In genomic region chr19:40273469-40274360, GRCh38 we compare ENCODE assay signal across 9 cellular contexts. TPM values are rescaled to one million over a fixed set of nuclear protein-coding genes. Genes with fewer than 3 reads are reported as not detected.
DNase-seq lines count a peak whose midpoint lies in the region; ATAC-seq, FAIRE-seq and TF ChIP-seq lines count a peak whose summit lies in the region.
"Had no signal": no experiment of that assay in that cellular context is flagged by ENCODE, and none has a peak within 500 bp of the region (broad histone marks: within the 10 kb centered on the region; RNA-seq: fewer than 3 reads in every experiment).

No MANE protein-coding gene starts in this region.

- H2BK120ac ChIP-seq in H9 (ENCODE audit: low read depth, low read length, poor library complexity, severe bottlenecking) = no peak overlapping the region

- H3K4me2 ChIP-seq in BLaER1 (peak overlapping the region; percentile 94), H9 (ENCODE audit: insufficient read depth, insufficient read length, low read length) (no peak overlapping the region)

- peaks cover 3% of the 10 kb centered on the region for H3K79me1 ChIP-seq in H9 (ENCODE audit: insufficient read depth, low read depth, low read length, poor library complexity, severe bottlenecking)

- WGBS in H9 (ENCODE audit: extremely low coverage, insufficient read length, low lambda C conversion rate) = no CpG with 5 or more reads among the region's 14 CpGs

- H2AK5ac ChIP-seq in H9 (ENCODE audit: insufficient read length, low read length) = no peak overlapping the region

- H4K20me1 ChIP-seq in BLaER1 = peaks cover 98% of the 10 kb centered on the region
- no peaks in the 10 kb centered on the region for H4K20me1 ChIP-seq in H9 (ENCODE audit: control insufficient read depth, insufficient read depth, insufficient read length)

- no peak for FAIRE-seq in GM12891 (lab: Jason Lieb, UNC)

- H3K27me3 Mint-ChIP-seq in H9 (ENCODE audit: low read depth) = peaks cover 1% of the 10 kb centered on the region; the same call in 1 of the 2 replicates
- H3K27me3 Mint-ChIP-seq in naive thymus-derived CD8-positive, alpha-beta T cell = no peaks in the 10 kb centered on the region

- H4K91ac ChIP-seq in H9 (ENCODE audit: insufficient read length, low read depth, low read length) = no peak overlapping the region

- POLR2A ChIA-PET in naive thymus-derived CD8-positive, alpha-beta T cell (lab: Charles Lee) = interaction anchor here (2.6 kb wide), 1 partner anchor 12 kb away, joined by 22 read pairs; the partner anchor contains the start of gene AKT2

- no peak overlapping the region for H4K5ac ChIP-seq in H9 (ENCODE audit: insufficient read length, low read depth, low read length)

- H2BK20ac ChIP-seq in H9 (ENCODE audit: low read depth, low read length, poor library complexity, severe bottlenecking) = no peak overlapping the region

- H3K56ac ChIP-seq in H9 (ENCODE audit: insufficient read length, low read depth, low read length) = no peak overlapping the region

- H3K4me3 Mint-ChIP-seq in H9 = no peak overlapping the region; a peak in 2 of 5 replicates
- peak overlapping the region in 9 of 10 donors; percentile 54 to 83 (median 75) for H3K4me3 Mint-ChIP-seq in naive thymus-derived CD8-positive, alpha-beta T cell

- no peak overlapping the region for H2BK15ac ChIP-seq in H9 (ENCODE audit: low read depth, low read length)

- H3K36me3 Mint-ChIP-seq in H9 (ENCODE audit: insufficient read depth in 1 of 3, low read depth in 3 of 3) = peaks cover 0 to 5% (median 5%) of the 10 kb centered on the region in 3 experiments; a peak in 4 of 7 replicates
- peaks cover 0 to 37% (median 0%) of the 10 kb centered on the region in 3 donors for H3K36me3 Mint-ChIP-seq in naive thymus-derived CD8-positive, alpha-beta T cell

- H3K27me3 ChIP-seq in BLaER1 (no peaks in the 10 kb centered on the region), H9 (ENCODE audit: insufficient read depth, low read length) (no peaks in the 10 kb centered on the region)

- peaks cover 89% of the 10 kb centered on the region for H3K4me1 ChIP-seq in BLaER1
- H3K4me1 ChIP-seq in H9 (ENCODE audit: insufficient read depth, low read length) = no peaks in the 10 kb centered on the region

- ATAC-seq in naive thymus-derived CD8-positive, alpha-beta T cell = no peak
- no peak for ATAC-seq in HG02759 (IDR thresholded peaks at IDR 0.05; ENCODE audit: unreplicated experiment)

- no peak for TF ChIP-seq CTCF in H9 (conservative IDR thresholded peaks at IDR 0.05)

- no peak overlapping the region for H2BK12ac ChIP-seq in H9 (ENCODE audit: insufficient read length, low read depth, low read length)

- no peak overlapping the region for H3K18ac ChIP-seq in H9 (ENCODE audit: insufficient read length, low read depth, low read length)

- H3K14ac ChIP-seq in H9 (ENCODE audit: insufficient read depth, low read length) = no peak overlapping the region; the same call in 1 of the 2 replicates

- H3K9ac ChIP-seq in BLaER1 (peak overlapping the region; percentile 55), H9 (ENCODE audit: extremely low read depth, insufficient read length, low read length) (no peak overlapping the region)

- TF ChIP-seq POLR2A in GM12891 (IDR thresholded peaks at IDR 0.05; ENCODE audit: low read depth, low read length) = no peak

- no peak overlapping the region for H2AFZ ChIP-seq in H9 (ENCODE audit: low read length)

- peaks cover 2% of the 10 kb centered on the region; the same call in 1 of the 2 replicates for H3K79me2 ChIP-seq in H9 (ENCODE audit: insufficient read depth, low read length)

- DNase-seq in H9 = no peak
- DNase-seq in cerebellar cortex (ENCODE audit: low spot score) = peak; percentile 73
- no peak for DNase-seq in naive thymus-derived CD8-positive, alpha-beta T cell
- no peak for DNase-seq in GM12891 (ENCODE audit: insufficient read length, low spot score)
- DNase-seq in Kasumi-1 (lab: John Stamatoyannopoulos, UW) = no peak
- DNase-seq in COR-L47 (lab: John Stamatoyannopoulos, UW) = no peak
- DNase-seq: NCI-H2081 treated with DMSO at 0.1 percent for 48 hours had no signal

- H3K23ac ChIP-seq in H9 (ENCODE audit: insufficient read length, low read depth, low read length) = no peak overlapping the region

- no peak overlapping the region for H3K4me3 ChIP-seq in BLaER1

- H3K9me3 ChIP-seq in BLaER1 (no peaks in the 10 kb centered on the region), H9 (ENCODE audit: control insufficient read depth, low read depth, low read length) (no peaks in the 10 kb centered on the region)

- peak overlapping the region; percentile 2 to 91 (median 20); a peak in 6 of 7 replicates for H3K27ac Mint-ChIP-seq in H9
- H3K27ac Mint-ChIP-seq in naive thymus-derived CD8-positive, alpha-beta T cell = peak overlapping the region in 9 of 10 donors; percentile 15 to 93 (median 84)

- peak overlapping the region; percentile 71 for H3K27ac ChIP-seq in BLaER1
- no peak overlapping the region for H3K27ac ChIP-seq in H9 (ENCODE audit: insufficient read length, low read depth, low read length)

- H3T11ph ChIP-seq in H9 (ENCODE audit: low read length) = no peak overlapping the region

- no peaks in the 10 kb centered on the region for H3K9me3 Mint-ChIP-seq in H9
- H3K9me3 Mint-ChIP-seq in naive thymus-derived CD8-positive, alpha-beta T cell = no peaks in the 10 kb centered on the region

- no peak overlapping the region for H3K4ac ChIP-seq in H9 (ENCODE audit: low read depth, low read length)

- peaks cover 29 to 37% of the 10 kb centered on the region in 2 experiments for H3K4me1 Mint-ChIP-seq in H9
- peaks cover 53 to 89% (median 83%) of the 10 kb centered on the region in 4 donors for H3K4me1 Mint-ChIP-seq in naive thymus-derived CD8-positive, alpha-beta T cell

- H3K36me3 ChIP-seq in BLaER1 = peaks cover 33% of the 10 kb centered on the region

- no peaks in the 10 kb centered on the region for H3K23me2 ChIP-seq in H9 (ENCODE audit: insufficient read length, low read depth, low read length, poor library complexity, severe bottlenecking)

- no peak overlapping the region for H4K8ac ChIP-seq in H9 (replicated peaks; ENCODE audit: insufficient read length, low read depth, low read length)

- H2BK5ac ChIP-seq in H9 (ENCODE audit: insufficient read length, low read length) = no peak overlapping the region

TF ChIP-seq in GM12891, 5 proteins besides CTCF, POLR2A, EP300 and RAD21:
- TF ChIP-seq POU2F2 (IDR thresholded peaks at IDR 0.05; ENCODE audit: low read depth, low read length) = no peak
- TF ChIP-seq SPI1 (IDR thresholded peaks at IDR 0.05; ENCODE audit: low read depth, low read length) = no peak
- TF ChIP-seq PAX5 (IDR thresholded peaks at IDR 0.05; ENCODE audit: insufficient read depth, low read length, severe bottlenecking) = no peak
- TF ChIP-seq TAF1 (IDR thresholded peaks at IDR 0.05; ENCODE audit: low read depth, low read length) = no peak
- no peak for TF ChIP-seq POLR2AphosphoS5 (IDR thresholded peaks at IDR 0.05; ENCODE audit: low read depth, low read length)

RNA-seq across cellular contexts. Expression of gene AKT2, which starts 11.4 kb away (rescaled TPM):
- 142 and 150 TPM in 2 replicates for total RNA-seq in H9 (2021)
- 100 to 1,000 TPM; 202 to 210 TPM for total RNA-seq in naive thymus-derived CD8-positive, alpha-beta T cell
- polyA plus RNA-seq in naive thymus-derived CD8-positive, alpha-beta T cell = 10 to 100 TPM; 21.5 to 26.9 (median 22.9) TPM
- polyA plus RNA-seq in GM12891 (2012; ENCODE audit: low read depth, missing spikeins) = 62.1 TPM

RNA-seq across cellular contexts. Expression of gene CCNP, which starts 47.2 kb away (rescaled TPM):
- 0.31 and 0.35 TPM in 2 replicates for total RNA-seq in H9 (2021)
- 1 to 10 TPM; 2.3 to 2.6 TPM for total RNA-seq in naive thymus-derived CD8-positive, alpha-beta T cell
- polyA plus RNA-seq in naive thymus-derived CD8-positive, alpha-beta T cell = under 1 TPM in 1 of 3 donors, not detected in 2; 0.14 TPM
- 0.06 TPM for polyA plus RNA-seq in GM12891 (2012; ENCODE audit: low read depth, missing spikeins)

RNA-seq across cellular contexts. Expression of gene TTC9B, which starts 55.5 kb away (rescaled TPM):
- 0.15 and 0.31 TPM in 2 replicates for total RNA-seq in H9 (2021)
- total RNA-seq in naive thymus-derived CD8-positive, alpha-beta T cell = not detected
- polyA plus RNA-seq in naive thymus-derived CD8-positive, alpha-beta T cell = not detected
- 0.13 TPM for polyA plus RNA-seq in GM12891 (2012; ENCODE audit: low read depth, missing spikeins)

Comparison
In these comparisons a context has a peak if more than half of its experiments do, and no peak if none do; other contexts are left out.
1. H3K4me3 Mint-ChIP-seq: peak in naive thymus-derived CD8-positive, alpha-beta T cell (9 of 10); none in H9 (0 of 2).